ENCODE assay signal across 9 cellular contexts in the genomic region with DNA sequence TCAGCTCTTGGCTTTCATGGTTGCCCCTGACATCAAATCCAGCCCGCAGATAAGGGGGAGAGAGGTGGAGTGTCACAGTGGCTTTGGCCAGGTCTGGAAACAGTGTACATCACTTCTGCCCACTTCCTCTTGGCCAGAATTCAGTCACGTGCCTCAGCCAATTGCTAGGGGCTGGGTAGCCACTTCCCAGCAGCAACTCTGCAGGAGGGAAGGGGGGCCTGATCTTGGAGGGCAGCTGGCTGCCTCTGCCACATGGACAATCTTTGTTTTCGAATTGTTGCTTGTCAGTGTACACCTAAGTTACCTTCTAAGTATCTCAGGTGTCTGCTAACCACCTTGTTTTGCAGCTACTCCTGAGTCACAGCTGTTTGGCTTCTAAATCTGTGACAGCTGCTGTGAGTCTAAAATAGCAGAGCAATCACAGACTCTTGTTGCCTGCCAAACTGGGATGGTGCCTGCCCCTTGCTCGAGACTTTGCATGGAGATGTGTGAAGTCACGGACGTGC. TPM values are rescaled to one million over a fixed set of nuclear protein-coding genes. Genes with fewer than 3 reads are reported as not detected.
DNase-seq lines count a peak whose midpoint lies in the region; ATAC-seq and TF ChIP-seq lines count a peak whose summit lies in the region.
"Had no signal": no experiment of that assay in that cellular context is flagged by ENCODE, and none has a peak within 500 bp of the region (broad histone marks: within the 10 kb centered on the region; RNA-seq: fewer than 3 reads in every experiment).

No MANE protein-coding gene starts in this region.

- H3K9me3 Mint-ChIP-seq in nephron progenitor cell, result no peaks in the 10 kb centered on the region
- no peaks in the 10 kb centered on the region for H3K9me3 Mint-ChIP-seq in activated T-cell treated with anti-CD3 and anti-CD28 coated beads, Interleukin-2, amount 50 U/mL, for 72 hours

- peaks cover 59% of the 10 kb centered on the region for H3K4me1 Mint-ChIP-seq in nephron progenitor cell
- H3K4me1 Mint-ChIP-seq in activated T-cell treated with anti-CD3 and anti-CD28 coated beads, Interleukin-2, amount 50 U/mL, for 72 hours (ENCODE audit: low read depth), result peaks cover 16% of the 10 kb centered on the region

- no peak overlapping the region for H3K4me3 ChIP-seq in epithelial cell of esophagus (ENCODE audit: low read length)

- H3K36me3 Mint-ChIP-seq in nephron progenitor cell (ENCODE audit: low read depth), result peaks cover 5% of the 10 kb centered on the region
- H3K36me3 Mint-ChIP-seq in activated T-cell treated with anti-CD3 and anti-CD28 coated beads, Interleukin-2, amount 50 U/mL, for 72 hours (ENCODE audit: insufficient read depth in 2 of 2), result no peaks in the 10 kb centered on the region

- peak overlapping the region; percentile 98 for H3K27ac Mint-ChIP-seq in nephron progenitor cell
- H3K27ac Mint-ChIP-seq in activated T-cell treated with anti-CD3 and anti-CD28 coated beads, Interleukin-2, amount 50 U/mL, for 72 hours, result no peak overlapping the region
- H3K27ac Mint-ChIP-seq: B cell had no signal

- ATAC-seq in HG03135 (IDR thresholded peaks at IDR 0.05; ENCODE audit: unreplicated experiment) (no peak), GM21423 (IDR thresholded peaks at IDR 0.05; ENCODE audit: unreplicated experiment) (no peak)
- no peak for ATAC-seq in activated T-cell treated with anti-CD3 and anti-CD28 coated beads, Interleukin-2, amount 50 U/mL, for 72 hours (replicated peaks in 1 of 2)

- H3K27me3 Mint-ChIP-seq in nephron progenitor cell (ENCODE audit: low read depth, poor library complexity), result peaks cover 9% of the 10 kb centered on the region
- H3K27me3 Mint-ChIP-seq in activated T-cell treated with anti-CD3 and anti-CD28 coated beads, Interleukin-2, amount 50 U/mL, for 72 hours (ENCODE audit: low read depth), result no peaks in the 10 kb centered on the region
- H3K27me3 Mint-ChIP-seq: B cell had no signal

- DNase-seq in SIG-M5 treated with dmso at 0.1 percent for 504 hours (lab: John Stamatoyannopoulos, UW; ENCODE audit: unreplicated experiment) (peak; percentile 23), SIG-M5 (lab: John Stamatoyannopoulos, UW) (no peak), NCI-H69 (lab: John Stamatoyannopoulos, UW) (peak; percentile 77), epithelial cell of esophagus (ENCODE audit: low read depth) (peak; percentile 69), nephron progenitor cell (no peak)
- no peak for DNase-seq in activated T-cell treated with anti-CD3 and anti-CD28 coated beads, Interleukin-2, amount 50 U/mL, for 72 hours

- peak overlapping the region; percentile 28 for H3K4me3 Mint-ChIP-seq in nephron progenitor cell
- H3K4me3 Mint-ChIP-seq in activated T-cell treated with anti-CD3 and anti-CD28 coated beads, Interleukin-2, amount 50 U/mL, for 72 hours, result no peak overlapping the region
- H3K4me3 Mint-ChIP-seq: B cell had no signal

- no peak for TF ChIP-seq CTCF in epithelial cell of esophagus (IDR thresholded peaks at IDR 0.05; ENCODE audit: insufficient read depth, low read depth, low read length, missing control alignments)
- TF ChIP-seq CTCF in nephron progenitor cell (IDR thresholded peaks at IDR 0.05), result no peak

RNA-seq across cellular contexts. Expression of a gene that starts 41.0 kb away (rescaled TPM):
- 10 to 100 TPM; 32.3 to 33.7 TPM for total RNA-seq in activated T-cell treated with anti-CD3 and anti-CD28 coated beads, Interleukin-2, amount 50 U/mL, for 72 hours

Comparison
In these comparisons a context has a peak if more than half of its experiments do, and no peak if none do; other contexts are left out.
1. DNase-seq: peak in SIG-M5 treated with dmso at 0.1 percent for 504 hours (single experiment), NCI-H69 (single experiment) and epithelial cell of esophagus (single experiment); none in SIG-M5 (single experiment), nephron progenitor cell (single experiment) and activated T-cell treated with anti-CD3 and anti-CD28 coated beads, Interleukin-2, amount 50 U/mL, for 72 hours (0 of 2).